In the genomic region with DNA sequence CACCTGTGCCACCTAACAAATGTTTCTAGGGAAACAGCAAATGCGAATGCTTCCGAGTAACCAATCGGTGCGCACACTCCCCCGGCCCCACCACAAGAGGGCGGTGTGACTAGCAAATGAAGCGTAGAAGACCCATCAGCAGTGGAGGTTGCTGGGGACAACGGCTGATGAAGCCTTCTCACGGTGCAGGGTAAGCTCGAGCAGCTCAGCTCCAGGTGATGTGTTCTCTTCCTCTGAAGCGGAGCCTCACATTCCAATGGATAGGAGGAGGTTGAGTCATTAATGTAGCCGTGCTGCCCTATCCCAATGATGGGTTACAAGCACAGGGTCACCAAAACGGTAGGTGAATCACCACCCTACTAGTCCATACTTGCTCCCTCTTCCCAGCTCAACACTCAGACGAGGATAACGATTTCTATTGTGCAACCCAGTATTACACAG, we compare ENCODE assay signal across 8 cellular contexts.
DNase-seq lines count a peak whose midpoint lies in the region; TF ChIP-seq lines count a peak whose summit lies in the region.

No MANE protein-coding gene starts in this region.

- no peak overlapping the region for H2BK5ac ChIP-seq in H9 (ENCODE audit: insufficient read length, low read length)

- H3K79me1 ChIP-seq in H9 (ENCODE audit: insufficient read depth, low read depth, low read length, poor library complexity, severe bottlenecking), result no peaks in the 10 kb centered on the region

- H3K4me2 ChIP-seq in H9 (ENCODE audit: insufficient read depth, insufficient read length, low read length) (no peak overlapping the region), OCI-LY3 (ENCODE audit: low read length) (no peak overlapping the region)

- H3K4ac ChIP-seq in H9 (ENCODE audit: low read depth, low read length), result no peak overlapping the region

- H2BK120ac ChIP-seq in H9 (ENCODE audit: low read depth, low read length, poor library complexity, severe bottlenecking), result no peak overlapping the region

- H3K27ac Mint-ChIP-seq in H9 (no peak overlapping the region; a peak in 1 of 7 replicates), immature natural killer cell (no peak overlapping the region)

- peaks cover 32% of the 10 kb centered on the region for H3K27me3 Mint-ChIP-seq in H9 (ENCODE audit: low read depth)
- H3K27me3 Mint-ChIP-seq in immature natural killer cell (ENCODE audit: low read depth in 3 of 3), result peaks cover 2 to 21% (median 4%) of the 10 kb centered on the region in 3 donors

- H3K4me1 Mint-ChIP-seq in H9, result peaks cover 12 to 16% of the 10 kb centered on the region in 2 experiments
- H3K4me1 Mint-ChIP-seq in immature natural killer cell, result no peaks in the 10 kb centered on the region

- H4K5ac ChIP-seq in H9 (ENCODE audit: insufficient read length, low read depth, low read length), result no peak overlapping the region

- no CpG with 5 or more reads among the region's 15 CpGs for WGBS in H9 (ENCODE audit: extremely low coverage, insufficient read length, low lambda C conversion rate)

- H3K9me3 Mint-ChIP-seq in H9 (peaks cover 11 to 13% of the 10 kb centered on the region in 2 experiments), immature natural killer cell (peaks cover 0 to 2% (median 0%) of the 10 kb centered on the region in 6 donors)

- no peak overlapping the region for H4K8ac ChIP-seq in H9 (replicated peaks; ENCODE audit: insufficient read length, low read depth, low read length)

- H3K9ac ChIP-seq in H9 (ENCODE audit: extremely low read depth, insufficient read length, low read length) (no peak overlapping the region), OCI-LY3 (ENCODE audit: low read length) (no peak overlapping the region), adipocyte (ENCODE audit: low read length) (no peak overlapping the region)

- TF ChIP-seq CTCF in H9 (conservative IDR thresholded peaks at IDR 0.05) (peak; percentile 93), OCI-LY3 (IDR thresholded peaks at IDR 0.05; ENCODE audit: low read depth, low read length) (peak; percentile 37)

- H3K36me3 Mint-ChIP-seq in H9 (ENCODE audit: insufficient read depth in 1 of 3, low read depth in 3 of 3) (peaks cover 0 to 4% (median 3%) of the 10 kb centered on the region in 3 experiments; a peak in 4 of 7 replicates), immature natural killer cell (no peaks in the 10 kb centered on the region)

- no peak overlapping the region for H2AK5ac ChIP-seq in H9 (ENCODE audit: insufficient read length, low read length)

- H3T11ph ChIP-seq in H9 (ENCODE audit: low read length), result no peak overlapping the region

- no peak overlapping the region for H3K4me3 Mint-ChIP-seq in H9
- no peak overlapping the region for H3K4me3 Mint-ChIP-seq in immature natural killer cell

- H3K9me3 ChIP-seq in H9 (ENCODE audit: control insufficient read depth, low read depth, low read length), result no peaks in the 10 kb centered on the region
- H3K9me3 ChIP-seq in OCI-LY3 (ENCODE audit: insufficient read depth, low read length), result no peaks in the 10 kb centered on the region
- no peaks in the 10 kb centered on the region for H3K9me3 ChIP-seq in adipocyte (ENCODE audit: control insufficient read depth, low read length)

- no peak overlapping the region for H3K18ac ChIP-seq in H9 (ENCODE audit: insufficient read length, low read depth, low read length)

- no peak overlapping the region for H4K91ac ChIP-seq in H9 (ENCODE audit: insufficient read length, low read depth, low read length)

- H2BK15ac ChIP-seq in H9 (ENCODE audit: low read depth, low read length), result no peak overlapping the region

- H2BK12ac ChIP-seq in H9 (ENCODE audit: insufficient read length, low read depth, low read length), result no peak overlapping the region

- no peak overlapping the region for H3K23ac ChIP-seq in H9 (ENCODE audit: insufficient read length, low read depth, low read length)

- H2AFZ ChIP-seq in H9 (ENCODE audit: low read length), result no peak overlapping the region
- H2AFZ ChIP-seq in OCI-LY3 (ENCODE audit: low read depth, low read length), result no peak overlapping the region

- H3K79me2 ChIP-seq in H9 (ENCODE audit: insufficient read depth, low read length) (no peaks in the 10 kb centered on the region), OCI-LY3 (ENCODE audit: low read length) (no peaks in the 10 kb centered on the region)

- H3K4me1 ChIP-seq in H9 (ENCODE audit: insufficient read depth, low read length) (no peaks in the 10 kb centered on the region), OCI-LY3 (ENCODE audit: low read length) (no peaks in the 10 kb centered on the region), adipocyte (ENCODE audit: control insufficient read depth, insufficient read depth, low read length) (no peaks in the 10 kb centered on the region)

- no peaks in the 10 kb centered on the region for H3K36me3 ChIP-seq in OCI-LY3 (replicated peaks; ENCODE audit: low read depth, low read length)
- H3K36me3 ChIP-seq in adipocyte (ENCODE audit: control insufficient read depth, insufficient read depth, low read length, severe bottlenecking), result no peaks in the 10 kb centered on the region

- no peak overlapping the region for H3K56ac ChIP-seq in H9 (ENCODE audit: insufficient read length, low read depth, low read length)

- no peak overlapping the region for H3K27ac ChIP-seq in H9 (ENCODE audit: insufficient read length, low read depth, low read length)
- H3K27ac ChIP-seq in OCI-LY3 (ENCODE audit: low read length), result no peak overlapping the region

- no peak overlapping the region for H3K14ac ChIP-seq in H9 (ENCODE audit: insufficient read depth, low read length)

- H4K20me1 ChIP-seq in H9 (ENCODE audit: control insufficient read depth, insufficient read depth, insufficient read length) (no peaks in the 10 kb centered on the region), OCI-LY3 (ENCODE audit: insufficient read depth, low read length) (no peaks in the 10 kb centered on the region)

- DNase-seq in AG20443 (ENCODE audit: low spot score) (peak; percentile 57), H9 (peak; percentile 90), adipocyte (ENCODE audit: low read depth) (peak; percentile 29), immature natural killer cell (peak in 2 of 3 donors; percentile 9 to 11), hippocampal formation (lab: John Stamatoyannopoulos, UW) (no peak), DMS79 treated with DMSO at 0.1 percent for 48 hours (lab: John Stamatoyannopoulos, UW) (no peak)
- peak; percentile 17 for DNase-seq in stimulated activated CD8-positive, alpha-beta memory T cell treated with anti-CD3 and anti-CD28 coated beads, Interleukin-12 subunit alpha, Interleukin-12 subunit beta, amount 100 ng/mL, for 24 hours (ENCODE audit: extremely low read depth)

- H2BK20ac ChIP-seq in H9 (ENCODE audit: low read depth, low read length, poor library complexity, severe bottlenecking), result no peak overlapping the region

- H3K4me3 ChIP-seq in OCI-LY3 (ENCODE audit: low read length) (no peak overlapping the region), adipocyte (ENCODE audit: low read length) (no peak overlapping the region)

- H3K27me3 ChIP-seq in H9 (ENCODE audit: insufficient read depth, low read length), result no peaks in the 10 kb centered on the region
- H3K27me3 ChIP-seq in OCI-LY3 (ENCODE audit: low read depth, low read length), result no peaks in the 10 kb centered on the region
- H3K27me3 ChIP-seq in adipocyte (replicated peaks; ENCODE audit: control insufficient read depth, insufficient read depth, low read length), result no peaks in the 10 kb centered on the region

- H3K23me2 ChIP-seq in H9 (ENCODE audit: insufficient read length, low read depth, low read length, poor library complexity, severe bottlenecking), result no peaks in the 10 kb centered on the region

Comparison
In these comparisons a context has a peak if more than half of its experiments do, and no peak if none do; other contexts are left out.
1. DNase-seq: peak in AG20443 (single experiment), H9 (single experiment), adipocyte (single experiment), immature natural killer cell (2 of 3) and stimulated activated CD8-positive, alpha-beta memory T cell treated with anti-CD3 and anti-CD28 coated beads, Interleukin-12 subunit alpha, Interleukin-12 subunit beta, amount 100 ng/mL, for 24 hours (single experiment); none in hippocampal formation (0 of 2) and DMS79 treated with DMSO at 0.1 percent for 48 hours (single experiment).